26 cellular contexts compared by ENCODE assay signal in the genomic region with DNA sequence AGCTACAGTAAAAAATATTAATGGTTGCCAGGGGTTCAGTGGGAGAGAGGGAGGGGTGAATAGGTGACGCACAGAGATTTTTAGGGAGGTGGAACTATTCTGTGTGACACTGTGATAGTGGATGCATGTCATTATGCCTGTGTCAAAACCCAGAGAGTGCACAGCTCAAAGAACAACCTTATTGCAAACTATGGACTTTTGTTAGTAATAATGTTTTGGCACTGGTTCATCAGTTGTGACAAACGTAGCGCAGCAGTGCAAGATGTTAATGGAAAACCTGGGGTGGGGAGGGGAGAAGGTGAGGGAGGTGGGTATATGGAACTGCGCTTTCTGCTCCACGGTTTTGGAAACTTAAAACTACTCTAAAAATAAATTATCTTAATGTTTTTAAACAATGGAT.
"Had no signal": no experiment of that assay in that cellular context is flagged by ENCODE, and none has a peak within 500 bp of the region (broad histone marks: within the 10 kb centered on the region; RNA-seq: fewer than 3 reads in every experiment).

No MANE protein-coding gene starts in this region.

- DNase-seq: naive B cell; naive thymus-derived CD8-positive, alpha-beta T cell; nucleus accumbens; pancreas; right cardiac atrium; stimulated activated CD4-positive, alpha-beta T cell treated with anti-CD3 and anti-CD28 coated beads, Interleukin-15, amount 100 ng/mL, for 24 hours; stimulated activated CD4-positive, alpha-beta T cell treated with anti-CD3 and anti-CD28 coated beads, Interleukin-2, amount 100 ng/mL, for 24 hours; stimulated activated CD4-positive, alpha-beta T cell treated with anti-CD3 and anti-CD28 coated beads, Interleukin-2, amount 100 ng/mL, for 48 hours; stimulated activated CD4-positive, alpha-beta T cell treated with anti-CD3 and anti-CD28 coated beads, Interleukin-4, amount 100 ng/mL, for 24 hours; stimulated activated naive B cell treated with anti-CD40 and anti-IgM and Interleukin-4, amounts not matched to agents 10 μg/mL and 1 μg/mL and 100 μg/mL, for 72 hours; stimulated activated naive CD4-positive, alpha-beta T cell treated with Interleukin-2 at 50 U/mL for 16 hours; stomach; thyroid gland; trophoblast cell; upper lobe of left lung had no signal

- H3K4me3 ChIP-seq: pancreas, prostate gland, skin epidermis, stomach, thoracic aorta, thyroid gland, tibial nerve, upper lobe of left lung, vagina had no signal

- H3K36me3 Mint-ChIP-seq: naive thymus-derived CD8-positive, alpha-beta T cell; natural killer cell treated with Interleukin-12 subunit alpha and Interleukin-12 subunit beta and Interleukin-15 and Interleukin-18, amount 100 ng/mL, for 72 hours; stimulated activated naive B cell treated with anti-CD40 and anti-IgM and Interleukin-4, amounts not matched to agents 10 μg/mL and 1 μg/mL and 100 μg/mL, for 72 hours had no signal

- H3K9me3 ChIP-seq: neutrophil, pancreas, prostate gland, stomach, thoracic aorta, thyroid gland, tibial nerve, upper lobe of left lung, vagina had no signal

- H3K27ac Mint-ChIP-seq: naive B cell; naive thymus-derived CD8-positive, alpha-beta T cell; natural killer cell treated with Interleukin-12 subunit alpha and Interleukin-12 subunit beta and Interleukin-15 and Interleukin-18, amount 100 ng/mL, for 72 hours; stimulated activated effector memory CD8-positive, alpha-beta T cell treated with anti-CD3 and anti-CD28 coated beads, Interleukin-12 subunit alpha, Interleukin-12 subunit beta, amount 100 ng/mL, for 72 hours; stimulated activated naive B cell treated with anti-CD40 and anti-IgM and Interleukin-4, amounts not matched to agents 10 μg/mL and 1 μg/mL and 100 μg/mL, for 72 hours; stimulated activated naive CD8-positive, alpha-beta T cell treated with anti-CD3 and anti-CD28 coated beads, Interleukin-15, Interleukin-2, amounts not matched to agents 100 ng/mL and 50 ng/mL, for 24 hours had no signal

- ATAC-seq: naive thymus-derived CD8-positive, alpha-beta T cell; natural killer cell treated with Interleukin-12 subunit alpha and Interleukin-12 subunit beta and Interleukin-15 and Interleukin-18, amount 100 ng/mL, for 72 hours; pancreas; right cardiac atrium; sciatic nerve; stimulated activated effector memory CD8-positive, alpha-beta T cell treated with anti-CD3 and anti-CD28 coated beads, Interleukin-12 subunit alpha, Interleukin-12 subunit beta, amount 100 ng/mL, for 72 hours; stimulated activated naive B cell treated with anti-CD40 and anti-IgM and Interleukin-4, amounts not matched to agents 10 μg/mL and 1 μg/mL and 100 μg/mL, for 72 hours had no signal

- H3K4me3 Mint-ChIP-seq: naive B cell; naive thymus-derived CD8-positive, alpha-beta T cell; natural killer cell treated with Interleukin-12 subunit alpha and Interleukin-12 subunit beta and Interleukin-15 and Interleukin-18, amount 100 ng/mL, for 72 hours; neural crest cell; stimulated activated effector memory CD8-positive, alpha-beta T cell treated with anti-CD3 and anti-CD28 coated beads, Interleukin-12 subunit alpha, Interleukin-12 subunit beta, amount 100 ng/mL, for 72 hours; stimulated activated naive B cell treated with anti-CD40 and anti-IgM and Interleukin-4, amounts not matched to agents 10 μg/mL and 1 μg/mL and 100 μg/mL, for 72 hours; stimulated activated naive CD8-positive, alpha-beta T cell treated with anti-CD3 and anti-CD28 coated beads, Interleukin-15, Interleukin-2, amounts not matched to agents 100 ng/mL and 50 ng/mL, for 24 hours had no signal

- H3K9me3 Mint-ChIP-seq: naive thymus-derived CD8-positive, alpha-beta T cell; stimulated activated effector memory CD8-positive, alpha-beta T cell treated with anti-CD3 and anti-CD28 coated beads, Interleukin-12 subunit alpha, Interleukin-12 subunit beta, amount 100 ng/mL, for 72 hours; stimulated activated naive B cell treated with anti-CD40 and anti-IgM and Interleukin-4, amounts not matched to agents 10 μg/mL and 1 μg/mL and 100 μg/mL, for 72 hours; stimulated activated naive CD8-positive, alpha-beta T cell treated with anti-CD3 and anti-CD28 coated beads, Interleukin-15, Interleukin-2, amounts not matched to agents 100 ng/mL and 50 ng/mL, for 24 hours had no signal

- H3K27ac ChIP-seq: neutrophil, pancreas, prostate gland, skin epidermis, stomach, thoracic aorta, thyroid gland, tibial nerve, upper lobe of left lung, vagina had no signal

- H3K36me3 ChIP-seq: neutrophil, pancreas, prostate gland, stomach, thoracic aorta, thyroid gland, tibial nerve, upper lobe of left lung, vagina had no signal

- H3K27me3 ChIP-seq: neutrophil, pancreas, stomach, thyroid gland, tibial nerve, upper lobe of left lung, vagina had no signal

- H3K4me1 ChIP-seq: prostate gland, vagina had no signal
